In the genomic region with DNA sequence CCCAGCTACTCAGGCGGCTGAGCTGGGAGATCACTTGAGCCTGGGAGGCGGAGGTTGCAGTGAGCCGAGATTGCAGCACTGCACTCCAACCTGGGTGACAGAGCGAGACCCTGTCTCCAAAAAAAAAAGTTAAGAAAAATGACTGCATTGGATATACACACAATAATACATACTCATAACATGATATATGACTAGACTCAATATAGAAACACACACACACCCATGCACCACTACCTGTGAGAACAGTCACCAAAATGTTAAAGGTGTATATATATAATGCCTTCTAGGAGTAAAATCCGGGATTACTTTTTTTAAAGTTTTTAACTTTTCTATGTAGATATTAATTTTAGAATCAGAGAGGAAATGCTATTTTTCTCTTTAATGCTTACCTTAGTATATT, we compare ENCODE assay signal across 1 cellular context.
TF ChIP-seq lines count a peak whose summit lies in the region.

No MANE protein-coding gene starts in this region.

TF ChIP-seq in GM12878, 131 proteins besides CTCF, POLR2A, EP300 and RAD21:
- TF ChIP-seq ZBED1 (IDR thresholded peaks at IDR 0.05; ENCODE audit: borderline replicate concordance): no peak
- TF ChIP-seq, protein P1, sequence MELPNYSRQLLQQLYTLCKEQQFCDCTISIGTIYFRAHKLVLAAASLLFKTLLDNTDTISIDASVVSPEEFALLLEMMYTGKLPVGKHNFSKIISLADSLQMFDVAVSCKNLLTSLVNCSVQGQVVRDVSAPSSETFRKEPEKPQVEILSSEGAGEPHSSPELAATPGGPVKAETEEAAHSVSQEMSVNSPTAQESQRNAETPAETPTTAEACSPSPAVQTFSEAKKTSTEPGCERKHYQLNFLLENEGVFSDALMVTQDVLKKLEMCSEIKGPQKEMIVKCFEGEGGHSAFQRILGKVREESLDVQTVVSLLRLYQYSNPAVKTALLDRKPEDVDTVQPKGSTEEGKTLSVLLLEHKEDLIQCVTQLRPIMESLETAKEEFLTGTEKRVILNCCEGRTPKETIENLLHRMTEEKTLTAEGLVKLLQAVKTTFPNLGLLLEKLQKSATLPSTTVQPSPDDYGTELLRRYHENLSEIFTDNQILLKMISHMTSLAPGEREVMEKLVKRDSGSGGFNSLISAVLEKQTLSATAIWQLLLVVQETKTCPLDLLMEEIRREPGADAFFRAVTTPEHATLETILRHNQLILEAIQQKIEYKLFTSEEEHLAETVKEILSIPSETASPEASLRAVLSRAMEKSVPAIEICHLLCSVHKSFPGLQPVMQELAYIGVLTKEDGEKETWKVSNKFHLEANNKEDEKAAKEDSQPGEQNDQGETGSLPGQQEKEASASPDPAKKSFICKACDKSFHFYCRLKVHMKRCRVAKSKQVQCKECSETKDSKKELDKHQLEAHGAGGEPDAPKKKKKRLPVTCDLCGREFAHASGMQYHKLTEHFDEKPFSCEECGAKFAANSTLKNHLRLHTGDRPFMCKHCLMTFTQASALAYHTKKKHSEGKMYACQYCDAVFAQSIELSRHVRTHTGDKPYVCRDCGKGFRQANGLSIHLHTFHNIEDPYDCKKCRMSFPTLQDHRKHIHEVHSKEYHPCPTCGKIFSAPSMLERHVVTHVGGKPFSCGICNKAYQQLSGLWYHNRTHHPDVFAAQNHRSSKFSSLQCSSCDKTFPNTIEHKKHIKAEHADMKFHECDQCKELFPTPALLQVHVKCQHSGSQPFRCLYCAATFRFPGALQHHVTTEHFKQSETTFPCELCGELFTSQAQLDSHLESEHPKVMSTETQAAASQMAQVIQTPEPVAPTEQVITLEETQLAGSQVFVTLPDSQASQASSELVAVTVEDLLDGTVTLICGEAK (IDR thresholded peaks at IDR 0.05; ENCODE audit: borderline replicate concordance): no peak
- TF ChIP-seq NBN (IDR thresholded peaks at IDR 0.05): no peak
- no peak for TF ChIP-seq CHD2 (IDR thresholded peaks at IDR 0.05; ENCODE audit: borderline replicate concordance, low read depth, low read length)
- no peak for TF ChIP-seq NFXL1 (IDR thresholded peaks at IDR 0.05; ENCODE audit: borderline replicate concordance)
- TF ChIP-seq TCF12 (IDR thresholded peaks at IDR 0.05; ENCODE audit: low read depth, low read length): no peak
TF ChIP-seq in GM12878: peak in this region for 0.
